ENCODE assay signal across 19 cellular contexts in the genomic region with DNA sequence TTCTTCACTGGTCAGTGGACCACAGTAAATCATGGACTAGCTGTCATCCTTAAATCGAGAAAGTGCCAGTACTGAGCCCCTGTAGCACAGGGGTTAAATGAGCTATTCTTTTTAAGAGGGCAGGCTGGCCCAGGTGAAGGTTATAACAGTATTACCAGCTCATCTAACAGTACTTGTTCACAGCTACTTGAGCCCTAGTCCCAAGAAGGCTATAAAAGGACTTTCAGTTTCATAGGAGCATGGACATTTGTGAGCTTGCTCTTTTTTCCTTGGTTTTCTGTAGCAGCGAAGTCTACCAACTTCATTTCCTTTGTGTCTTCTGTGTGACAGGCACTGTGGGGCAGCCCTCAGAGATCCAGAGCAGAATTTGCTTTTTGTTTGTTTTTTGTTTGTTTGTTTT.
"Had no signal": no experiment of that assay in that cellular context is flagged by ENCODE, and none has a peak within 500 bp of the region (broad histone marks: within the 10 kb centered on the region; RNA-seq: fewer than 3 reads in every experiment).

No MANE protein-coding gene starts in this region.

- DNase-seq: activated CD4-positive, alpha-beta memory T cell treated with anti-CD3 and anti-CD28 coated beads, Interleukin-2, amount 10 ng/mL, durations not matched to agents 7 days and 5 days; activated CD4-positive, alpha-beta T cell treated with anti-CD3 and anti-CD28 coated beads for 36 hours; activated CD4-positive, alpha-beta T cell treated with anti-CD3 and anti-CD28 coated beads, Interleukin-2, amount 50 U/mL, for 1 hour; activated naive CD4-positive, alpha-beta T cell treated with anti-CD3 and anti-CD28 coated beads, Interleukin-2, amount 50 U/mL, for 16 hours; activated naive CD8-positive, alpha-beta T cell treated with anti-CD3 and anti-CD28 coated beads, Interleukin-2, amount 10 ng/mL, durations not matched to agents 7 days and 5 days; activated T-cell treated with anti-CD3 and anti-CD28 coated beads for 4 hours; adrenal gland; anterior cingulate cortex; central memory CD4-positive, alpha-beta T cell; NCI-H1105 treated with DMSO at 0.1 percent for 48 hours; NCI-H1436 treated with DMSO at 0.1 percent for 48 hours; NCI-H187; NCI-H2081; NCI-H2227 treated with DMSO at 0.1 percent for 48 hours; NCI-H446 treated with DMSO at 0.1 percent for 48 hours; NCI-H524 treated with DMSO at 0.1 percent for 48 hours; NCI-H748 treated with DMSO at 0.1 percent for 48 hours; SIG-M5; T-helper 1 cell had no signal
